In genomic region chr9:98488578-98489312, GRCh38 we compare ENCODE assay signal across 10 cellular contexts.
DNase-seq lines count a peak whose midpoint lies in the region; ATAC-seq and TF ChIP-seq lines count a peak whose summit lies in the region.
"Had no signal": no experiment of that assay in that cellular context is flagged by ENCODE, and none has a peak within 500 bp of the region (broad histone marks: within the 10 kb centered on the region; RNA-seq: fewer than 3 reads in every experiment).

No MANE protein-coding gene starts in this region.

- 21 to 28% methylated on average over 8 of the region's 8 CpGs for WGBS in GM23248 (ENCODE audit: low coverage in 1 of 2, low lambda C conversion rate in 2 of 2, missing lambda C conversion rate in 2 of 2), 2 experiments

- H3K4me1 ChIP-seq in GM23248 (ENCODE audit: insufficient read depth) (peaks cover 63% of the 10 kb centered on the region), skeletal muscle satellite cell (ENCODE audit: control insufficient read depth, insufficient read depth, low read length) (peaks cover 37% of the 10 kb centered on the region)

- H3K27me3 ChIP-seq in GM23248 (replicated peaks; ENCODE audit: insufficient read depth) (no peaks in the 10 kb centered on the region), skeletal muscle satellite cell (ENCODE audit: control insufficient read depth, insufficient read depth, low read length) (peaks cover 3% of the 10 kb centered on the region)

- POLR2A ChIA-PET in RWPE1 (lab: Yijun Ruan, JAX; ENCODE audit: low non-redundant PET), result no interaction called here

- H3K9ac ChIP-seq in GM23248 (peak overlapping the region; percentile 31), skeletal muscle satellite cell (ENCODE audit: low read depth, low read length) (peak overlapping the region; percentile 4)

- CTCF ChIA-PET in RWPE1 (lab: Yijun Ruan, JAX), result interaction anchor here (0.5 to 1.0 kb wide), 5 partner anchors 126 to 394 kb away, joined by 3 to 4 read pairs (median 3); no protein-coding TSS in a partner anchor

- TF ChIP-seq CTCF in RWPE1 (conservative IDR thresholded peaks at IDR 0.05; ENCODE audit: low read depth), result no peak
- peak; percentile 37 for TF ChIP-seq CTCF in fibroblast of mammary gland (conservative IDR thresholded peaks at IDR 0.05; ENCODE audit: control insufficient read depth, insufficient read depth, low read depth, low read length)

- peak; percentile 98 for DNase-seq in GM23248
- peak; percentile 96 for DNase-seq in RWPE1 (ENCODE audit: low spot score)
- peak; percentile 96 for DNase-seq in fibroblast of mammary gland (ENCODE audit: low read depth)
- DNase-seq in cortex of kidney (lab: John Stamatoyannopoulos, UW), result no peak
- DNase-seq in occipital lobe (lab: John Stamatoyannopoulos, UW), result no peak
- DNase-seq: activated T-cell treated with anti-CD3 and anti-CD28 coated beads, Interleukin-2, amount 50 U/mL, for 48 hours; NCI-H526; nucleus accumbens had no signal

- ATAC-seq in GM21723 (IDR thresholded peaks at IDR 0.05; ENCODE audit: unreplicated experiment), result no peak

- in situ Hi-C loops in GM23248 (cut with MboI), result no loop called here

- H3K79me2 ChIP-seq in GM23248 (ENCODE audit: insufficient read depth), result no peaks in the 10 kb centered on the region

- H2AFZ ChIP-seq in GM23248, result peak overlapping the region; percentile 35; the same call in 1 of the 2 replicates

- peak overlapping the region; percentile 27; the same call in 1 of the 2 replicates for H3K4me3 ChIP-seq in GM23248
- H3K4me3 ChIP-seq in fibroblast of mammary gland (ENCODE audit: control insufficient read depth, low read depth, low read length), result no peak overlapping the region
- H3K4me3 ChIP-seq in skeletal muscle satellite cell (ENCODE audit: low read length), result no peak overlapping the region

- no peaks in the 10 kb centered on the region for H3K9me3 ChIP-seq in GM23248 (ENCODE audit: low read depth)
- H3K9me3 ChIP-seq in skeletal muscle satellite cell (replicated peaks; ENCODE audit: low read length), result no peaks in the 10 kb centered on the region

- no peaks in the 10 kb centered on the region for H3K9me2 ChIP-seq in GM23248 (ENCODE audit: insufficient read depth)

- H3K4me2 ChIP-seq in GM23248 (ENCODE audit: unreplicated experiment) (peak overlapping the region; percentile 61), skeletal muscle satellite cell (ENCODE audit: low read length) (peak overlapping the region; percentile 41)

- peaks cover 49% of the 10 kb centered on the region for H3F3A ChIP-seq in GM23248 (ENCODE audit: insufficient read depth)

- H3K36me3 ChIP-seq in GM23248 (ENCODE audit: low read depth) (no peaks in the 10 kb centered on the region), skeletal muscle satellite cell (ENCODE audit: insufficient read depth, low read length) (no peaks in the 10 kb centered on the region)

- H3K27ac ChIP-seq in GM23248 (peak overlapping the region; percentile 78), RWPE1 (no peak overlapping the region)

- H4K20me1 ChIP-seq in GM23248 (ENCODE audit: insufficient read depth), result no peaks in the 10 kb centered on the region

Comparison
In these comparisons a context has a peak if more than half of its experiments do, and no peak if none do; other contexts are left out.
1. DNase-seq: peak in GM23248 (single experiment), RWPE1 (single experiment) and fibroblast of mammary gland (single experiment); none in cortex of kidney (single experiment) and occipital lobe (single experiment).